ENCODE assay signal across 21 cellular contexts in genomic region chr19:623175-623916, GRCh38. TPM values are rescaled to one million over a fixed set of nuclear protein-coding genes. Genes with fewer than 3 reads are reported as not detected.
DNase-seq lines count a peak whose midpoint lies in the region; ATAC-seq, FAIRE-seq and TF ChIP-seq lines count a peak whose summit lies in the region.
"Had no signal": no experiment of that assay in that cellular context is flagged by ENCODE, and none has a peak within 500 bp of the region (broad histone marks: within the 10 kb centered on the region; RNA-seq: fewer than 3 reads in every experiment).

No MANE protein-coding gene starts in this region.

- CTCF ChIA-PET in AG04450 (lab: Charles Lee) (no interaction called here), H1 (lab: Charles Lee; ENCODE audit: partially characterized antibody) (interaction anchor here (0.9 to 2.0 kb wide), 5 partner anchors 8 to 114 kb away, joined by 4 to 6 read pairs (median 4); no protein-coding TSS in a partner anchor)

- TF ChIP-seq CTCF in AG04450 (IDR thresholded peaks at IDR 0.05; ENCODE audit: low read depth, low read length) = no peak
- TF ChIP-seq CTCF in H1 (IDR thresholded peaks at IDR 0.05; ENCODE audit: control extremely low read depth in 1 of 3, insufficient read depth in 1 of 3, low read depth in 1 of 3, low read length in 3 of 3) = no peak
- TF ChIP-seq CTCF in endodermal cell (conservative IDR thresholded peaks at IDR 0.05) = no peak
- TF ChIP-seq CTCF in GM20000 (IDR thresholded peaks at IDR 0.05; ENCODE audit: extremely low read depth, missing control alignments) = no peak
- TF ChIP-seq CTCF in foreskin keratinocyte (conservative IDR thresholded peaks at IDR 0.05) = no peak

- ATAC-seq in sciatic nerve (peak; percentile 68), GM18870 (IDR thresholded peaks at IDR 0.05; ENCODE audit: unreplicated experiment) (no peak), foreskin keratinocyte (no peak)
- ATAC-seq: CD8-positive, alpha-beta T cell had no signal

- no peaks in the 10 kb centered on the region for H3K4me1 Mint-ChIP-seq in endodermal cell

- no peaks in the 10 kb centered on the region for H3K9me3 Mint-ChIP-seq in endodermal cell
- H3K9me3 Mint-ChIP-seq: CD8-positive, alpha-beta T cell; GM23338 had no signal

- no peak overlapping the region for H3K18ac ChIP-seq in H1 (ENCODE audit: extremely low read depth, low read length)

- H3K4ac ChIP-seq in H1 (replicated peaks; ENCODE audit: insufficient read length, low read depth, low read length) = no peak overlapping the region

- H2AK5ac ChIP-seq in H1 (ENCODE audit: low read depth, low read length) = no peak overlapping the region

- H3K23me2 ChIP-seq in H1 (ENCODE audit: low read depth, low read length) = no peaks in the 10 kb centered on the region

- H3K79me2 ChIP-seq in H1 (ENCODE audit: control insufficient read depth in 1 of 2, insufficient read depth in 2 of 2, low read length in 2 of 2) = no peaks in the 10 kb centered on the region; a peak in 1 of 4 replicates

- no peak overlapping the region for H3K4me2 ChIP-seq in H1 (ENCODE audit: insufficient read depth in 1 of 2, low read depth in 2 of 2, low read length in 2 of 2)
- H3K4me2 ChIP-seq: GM23338 had no signal

- H3K56ac ChIP-seq in H1 (replicated peaks; ENCODE audit: insufficient read length, low read depth, low read length) = no peak overlapping the region

- H2BK20ac ChIP-seq in H1 (ENCODE audit: low read length) = no peak overlapping the region

- intact Hi-C loops in sciatic nerve (cut with DNase I) = no loop called here

- no peaks in the 10 kb centered on the region for H3K79me1 ChIP-seq in H1 (ENCODE audit: low read depth, low read length)

- no peak for TF ChIP-seq RAD21 in H1 (IDR thresholded peaks at IDR 0.05 in 1 of 2, conservative IDR thresholded peaks at IDR 0.05 in 1 of 2; ENCODE audit: low read depth in 2 of 2, low read length in 2 of 2)

- no peak overlapping the region for H2BK12ac ChIP-seq in H1 (ENCODE audit: low read depth, low read length)

- no peak overlapping the region for H4K91ac ChIP-seq in H1 (replicated peaks; ENCODE audit: insufficient read length, low read length)

- H3K27ac ChIP-seq in AG04450 (ENCODE audit: low read depth, low read length) (peak overlapping the region; percentile 39), angular gyrus (ENCODE audit: low read depth, low read length) (peak overlapping the region; percentile 85), H1 (ENCODE audit: low read depth, low read length) (no peak overlapping the region; the same call in 1 of the 2 replicates), endodermal cell (ENCODE audit: low read depth, low read length) (no peak overlapping the region), foreskin keratinocyte (no peak overlapping the region)

- H3K36me3 Mint-ChIP-seq in endodermal cell (ENCODE audit: low read depth) = peaks cover 43% of the 10 kb centered on the region

- FAIRE-seq in H1 (lab: Jason Lieb, UNC) = no peak
- FAIRE-seq: A204.1, D721Med had no signal

- no peak overlapping the region for H4K8ac ChIP-seq in H1 (ENCODE audit: extremely low read depth, insufficient read depth, low read length)

- H4K20me1 ChIP-seq in H1 (replicated peaks in 1 of 2; ENCODE audit: control insufficient read depth in 1 of 2, insufficient read depth in 2 of 2, low read length in 2 of 2) = peaks cover 3 to 13% of the 10 kb centered on the region in 2 experiments

- no peak overlapping the region for H2AFZ ChIP-seq in H1 (ENCODE audit: low read length)
- H2AFZ ChIP-seq: GM23338 had no signal

- no peak overlapping the region for H3K14ac ChIP-seq in H1 (ENCODE audit: insufficient read length)

- POLR2A ChIA-PET in AG04450 (lab: Yijun Ruan, JAX) (interaction anchor here (0.6 kb wide), 1 partner anchor 37 kb away, joined by 8 read pairs; no protein-coding TSS in a partner anchor), H1 (lab: Charles Lee; ENCODE audit: partially characterized antibody) (interaction anchor here (0.7 to 2.0 kb wide), 6 partner anchors 9 to 190 kb away, joined by 3 to 4 read pairs (median 3); no protein-coding TSS in a partner anchor)

- H3K4me1 ChIP-seq in H1 (replicated peaks in 1 of 4; ENCODE audit: control insufficient read depth in 3 of 4, insufficient read depth in 4 of 4, low read length in 3 of 4) (no peaks in the 10 kb centered on the region), endodermal cell (ENCODE audit: control insufficient read depth, insufficient read depth, low read length) (no peaks in the 10 kb centered on the region), foreskin keratinocyte (peaks cover 18% of the 10 kb centered on the region)

- DNase-seq in AG04450 (ENCODE audit: low read depth, low spot score) = no peak
- no peak for DNase-seq in H1 (ENCODE audit: low read depth in 1 of 2, low spot score in 2 of 2)
- DNase-seq in sciatic nerve (ENCODE audit: low spot score) = no peak
- DNase-seq in endodermal cell = no peak
- DNase-seq in GM20000 (ENCODE audit: low spot score) = no peak
- DNase-seq in foreskin keratinocyte = no peak
- DNase-seq: AML-193; CD8-positive, alpha-beta T cell; GF-D8; NCI-H1417 treated with DMSO at 0.1 percent for 48 hours; NCI-H2029; NCI-H2171 treated with DMSO at 0.1 percent for 48 hours; NCI-H774; SHP77 treated with DMSO at 0.1 percent for 48 hours had no signal

- H2BK120ac ChIP-seq in H1 (replicated peaks; ENCODE audit: low read depth, low read length) = no peak overlapping the region

- no peak overlapping the region for H2BK15ac ChIP-seq in H1 (ENCODE audit: low read length)

- no peak for TF ChIP-seq POLR2A in H1 (IDR thresholded peaks at IDR 0.05; ENCODE audit: control extremely low read depth in 1 of 2, low read depth in 2 of 2, low read length in 2 of 2)

- H3K36me3 ChIP-seq in H1 (ENCODE audit: control insufficient read depth in 2 of 4, insufficient read depth in 4 of 4, low read length in 3 of 4) = peaks cover 2 to 55% (median 31%) of the 10 kb centered on the region in 4 experiments; a peak in 7 of 8 replicates
- peaks cover 18% of the 10 kb centered on the region for H3K36me3 ChIP-seq in endodermal cell (ENCODE audit: control insufficient read depth, insufficient read depth, low read length)

- H3K4me3 Mint-ChIP-seq in endodermal cell = no peak overlapping the region
- H3K4me3 Mint-ChIP-seq: CD8-positive, alpha-beta T cell; GM23338 had no signal

- H4K5ac ChIP-seq in H1 (ENCODE audit: insufficient read length, low read depth, low read length) = no peak overlapping the region

- H3K27me3 Mint-ChIP-seq in endodermal cell (ENCODE audit: insufficient read depth) = no peaks in the 10 kb centered on the region

- H3K23ac ChIP-seq in H1 (ENCODE audit: insufficient read length) = no peak overlapping the region

- H3K4me3 ChIP-seq in AG04450 (ENCODE audit: low read depth, low read length) (no peak overlapping the region), H1 (ENCODE audit: extremely low read depth in 1 of 4, insufficient read depth in 2 of 4, low read depth in 3 of 4, low read length in 4 of 4) (no peak overlapping the region), endodermal cell (ENCODE audit: low read length) (no peak overlapping the region)
- H3K4me3 ChIP-seq: GM23338 had no signal

- no peak overlapping the region for H3K27ac Mint-ChIP-seq in endodermal cell
- H3K27ac Mint-ChIP-seq: CD8-positive, alpha-beta T cell had no signal

- no peak overlapping the region for H3K9ac ChIP-seq in H1 (replicated peaks in 1 of 4; ENCODE audit: extremely low read depth in 1 of 4, low read depth in 3 of 4, low read length in 3 of 4)
- no peak overlapping the region for H3K9ac ChIP-seq in endodermal cell (ENCODE audit: extremely low read depth, low read length, poor library complexity, severe bottlenecking)

- WGBS in H1 (ENCODE audit: extremely low coverage in 1 of 2, insufficient coverage in 1 of 2, insufficient read length in 1 of 2, insufficient replicate concordance in 2 of 2, low coverage in 1 of 2, low lambda C conversion rate in 2 of 2, missing lambda C conversion rate in 1 of 2), 2 experiments = 94% methylated on average over 41 of the region's 44 CpGs; no CpG with 5 or more reads in 1 of the 2 experiments
- 94 to 95% methylated on average over 20 to 44 of the region's 44 CpGs for WGBS in endodermal cell (ENCODE audit: insufficient coverage in 1 of 2, insufficient read length in 1 of 2), 2 experiments

- peak overlapping the region; percentile 60; the same call in 1 of the 2 replicates for H2BK5ac ChIP-seq in H1 (ENCODE audit: low read depth, low read length)

- H3K9me3 ChIP-seq in AG04450 (ENCODE audit: control insufficient read depth, insufficient read depth, low read length) (peaks cover 17% of the 10 kb centered on the region; the same call in 1 of the 2 replicates), H1 (ENCODE audit: insufficient read depth in 2 of 2, low read depth in 1 of 2, low read length in 1 of 2) (no peaks in the 10 kb centered on the region), endodermal cell (ENCODE audit: control insufficient read depth, low read length) (no peaks in the 10 kb centered on the region)

- H3K27me3 ChIP-seq in AG04450 (ENCODE audit: control insufficient read depth, insufficient read depth, low read length) = no peaks in the 10 kb centered on the region
- H3K27me3 ChIP-seq in H1 (replicated peaks in 1 of 4; ENCODE audit: control insufficient read depth in 3 of 4, extremely low read depth in 1 of 4, insufficient read depth in 3 of 4, low read length in 3 of 4) = no peaks in the 10 kb centered on the region
- H3K27me3 ChIP-seq in endodermal cell (ENCODE audit: control insufficient read depth, insufficient read depth, low read length, poor library complexity, severe bottlenecking) = no peaks in the 10 kb centered on the region
- H3K27me3 ChIP-seq in foreskin keratinocyte = no peaks in the 10 kb centered on the region

- TF ChIP-seq EP300 in H1 (IDR thresholded peaks at IDR 0.05; ENCODE audit: borderline replicate concordance in 1 of 2, low read depth in 2 of 2, low read length in 2 of 2) = no peak

RNA-seq across cellular contexts. Expression of gene POLRMT, which starts 10.0 kb away (rescaled TPM):
- polyA plus RNA-seq in AG04450 (2011; rRNA removed) (15.5 and 21.1 TPM in 2 replicates), H1 (2011; rRNA removed) (93.0 and 119 TPM in 2 replicates), foreskin keratinocyte (59.9 and 69.5 TPM in 2 replicates)
- polyA minus RNA-seq in AG04450 (2011; rRNA and poly(A)+ RNA removed) = 40.1 and 63.1 TPM in 2 replicates
- 110 and 111 TPM in 2 replicates for total RNA-seq in H1 (2021; fragmentation: NEBNext Ultra II Directional; extraction: Animal tissue kit (Norgen Biotek cat#: 25700))
- 84.7 TPM for polyA plus RNA-seq in H1 (2011; cell fraction: cytosol; rRNA removed)
- polyA plus RNA-seq in H1 (2011; cell fraction: nucleus; rRNA removed) = 444 TPM
- 84.6 to 159 TPM (median 148 TPM) in 4 replicates for polyA plus RNA-seq in H1 (2012, experiment 1 of 2)
- 84.5 TPM for polyA plus RNA-seq in H1 (2012, experiment 2 of 2)
- 105 TPM for polyA plus RNA-seq in H1 (2013, experiment 1 of 2)
- 97.6 TPM for polyA plus RNA-seq in H1 (2013, experiment 2 of 2)
- polyA minus RNA-seq in H1 (2011; rRNA and poly(A)+ RNA removed) = 132 and 217 TPM in 2 replicates
- 86.2 TPM for polyA minus RNA-seq in H1 (2011; cell fraction: cytosol; rRNA and poly(A)+ RNA removed)
- polyA minus RNA-seq in H1 (2011; cell fraction: nucleus; rRNA and poly(A)+ RNA removed) = 105 TPM
- total RNA-seq in sciatic nerve (36.1 TPM), endodermal cell (10 to 100 TPM; 76.6 to 86.4 TPM), foreskin keratinocyte (54.7 and 68.1 TPM in 2 replicates)
- polyA plus RNA-seq in endodermal cell (2013, experiment 1 of 2) = 58.5 TPM
- 53.7 TPM for polyA plus RNA-seq in endodermal cell (2013, experiment 2 of 2)

RNA-seq across cellular contexts. Expression of gene FGF22, which starts 16.3 kb away (rescaled TPM):
- polyA plus RNA-seq in AG04450 (2011; rRNA removed) (not detected in 2 replicates), H1 (2011; rRNA removed) (0.44 and 0.99 TPM in 2 replicates), foreskin keratinocyte (not detected in 2 replicates)
- not detected in 2 replicates for polyA minus RNA-seq in AG04450 (2011; rRNA and poly(A)+ RNA removed)
- 1.7 and 1.9 TPM in 2 replicates for total RNA-seq in H1 (2021; fragmentation: NEBNext Ultra II Directional; extraction: Animal tissue kit (Norgen Biotek cat#: 25700))
- 1.3 TPM for polyA plus RNA-seq in H1 (2011; cell fraction: cytosol; rRNA removed)
- 4.9 TPM for polyA plus RNA-seq in H1 (2011; cell fraction: nucleus; rRNA removed)
- polyA plus RNA-seq in H1 (2012, experiment 1 of 2) = 1.9 to 3.1 TPM (median 2.3 TPM) in 4 replicates
- 0.64 TPM for polyA plus RNA-seq in H1 (2012, experiment 2 of 2)
- polyA plus RNA-seq in H1 (2013, experiment 1 of 2) = 0.85 TPM
- polyA plus RNA-seq in H1 (2013, experiment 2 of 2) = 0.81 TPM
- polyA minus RNA-seq in H1 (2011; rRNA and poly(A)+ RNA removed) = 0.22 TPM in 1 of 2 replicates, not detected in the other
- polyA minus RNA-seq in H1 (2011; cell fraction: cytosol; rRNA and poly(A)+ RNA removed) = 0.73 TPM
- polyA minus RNA-seq in H1 (2011; cell fraction: nucleus; rRNA and poly(A)+ RNA removed) = 0.90 TPM
- total RNA-seq in sciatic nerve (3.2 TPM), endodermal cell (under 1 TPM; 0.81 to 0.82 TPM), foreskin keratinocyte (not detected in 2 replicates)
- polyA plus RNA-seq in endodermal cell (2013, experiment 1 of 2) = 0.21 TPM
- polyA plus RNA-seq in endodermal cell (2013, experiment 2 of 2) = not detected
- total RNA-seq: LHCN-M2, NCI-H460 had no signal

RNA-seq across cellular contexts. Expression of gene HCN2, which starts 33.7 kb away (rescaled TPM):
- polyA plus RNA-seq in AG04450 (2011; rRNA removed) = 0.33 and 0.58 TPM in 2 replicates
- polyA minus RNA-seq in AG04450 (2011; rRNA and poly(A)+ RNA removed) = 1.2 and 2.1 TPM in 2 replicates
- total RNA-seq in H1 (2021; fragmentation: NEBNext Ultra II Directional; extraction: Animal tissue kit (Norgen Biotek cat#: 25700)) = 3.6 and 4.0 TPM in 2 replicates
- 1.0 and 1.9 TPM in 2 replicates for polyA plus RNA-seq in H1 (2011; rRNA removed)
- polyA plus RNA-seq in H1 (2011; cell fraction: cytosol; rRNA removed) = 1.3 TPM
- 3.2 TPM for polyA plus RNA-seq in H1 (2011; cell fraction: nucleus; rRNA removed)
- 1.6 to 4.6 TPM (median 3.9 TPM) in 4 replicates for polyA plus RNA-seq in H1 (2012, experiment 1 of 2)
- polyA plus RNA-seq in H1 (2012, experiment 2 of 2) = 2.2 TPM
- polyA plus RNA-seq in H1 (2013, experiment 1 of 2) = 3.0 TPM
- 3.2 TPM for polyA plus RNA-seq in H1 (2013, experiment 2 of 2)
- 1.6 and 4.2 TPM in 2 replicates for polyA minus RNA-seq in H1 (2011; rRNA and poly(A)+ RNA removed)
- polyA minus RNA-seq in H1 (2011; cell fraction: cytosol; rRNA and poly(A)+ RNA removed) = 2.5 TPM
- 1.4 TPM for polyA minus RNA-seq in H1 (2011; cell fraction: nucleus; rRNA and poly(A)+ RNA removed)
- 0.27 TPM for total RNA-seq in sciatic nerve
- under 1 TPM; 0.15 to 0.75 TPM for total RNA-seq in endodermal cell
- polyA plus RNA-seq in endodermal cell (2013, experiment 1 of 2) = 1.2 TPM
- 0.79 TPM for polyA plus RNA-seq in endodermal cell (2013, experiment 2 of 2)
- 0.20 and 0.21 TPM in 2 replicates for total RNA-seq in foreskin keratinocyte
- polyA plus RNA-seq in foreskin keratinocyte = 0.18 and 0.19 TPM in 2 replicates

RNA-seq across cellular contexts. Expression of gene RNF126, which starts 39.7 kb away (rescaled TPM):
- polyA plus RNA-seq in AG04450 (2011; rRNA removed) (1.7 and 3.1 TPM in 2 replicates), H1 (2011; rRNA removed) (21.8 and 56.5 TPM in 2 replicates), foreskin keratinocyte (89.2 and 98.4 TPM in 2 replicates)
- polyA minus RNA-seq in AG04450 (2011; rRNA and poly(A)+ RNA removed) = 1.7 and 2.0 TPM in 2 replicates
- 64.7 and 68.0 TPM in 2 replicates for total RNA-seq in H1 (2021; fragmentation: NEBNext Ultra II Directional; extraction: Animal tissue kit (Norgen Biotek cat#: 25700))
- 41.8 TPM for polyA plus RNA-seq in H1 (2011; cell fraction: cytosol; rRNA removed)
- 90.9 TPM for polyA plus RNA-seq in H1 (2011; cell fraction: nucleus; rRNA removed)
- 43.7 to 67.7 TPM (median 63.8 TPM) in 4 replicates for polyA plus RNA-seq in H1 (2012, experiment 1 of 2)
- 52.5 TPM for polyA plus RNA-seq in H1 (2012, experiment 2 of 2)
- polyA plus RNA-seq in H1 (2013, experiment 1 of 2) = 85.5 TPM
- polyA plus RNA-seq in H1 (2013, experiment 2 of 2) = 80.6 TPM
- polyA minus RNA-seq in H1 (2011; rRNA and poly(A)+ RNA removed) = 5.7 and 7.1 TPM in 2 replicates
- 31.9 TPM for polyA minus RNA-seq in H1 (2011; cell fraction: cytosol; rRNA and poly(A)+ RNA removed)
- polyA minus RNA-seq in H1 (2011; cell fraction: nucleus; rRNA and poly(A)+ RNA removed) = 33.1 TPM
- total RNA-seq in sciatic nerve (33.1 TPM), endodermal cell (10 to 100 TPM; 49.1 to 66.4 TPM), foreskin keratinocyte (67.8 and 74.3 TPM in 2 replicates)
- 59.6 TPM for polyA plus RNA-seq in endodermal cell (2013, experiment 1 of 2)
- polyA plus RNA-seq in endodermal cell (2013, experiment 2 of 2) = 56.3 TPM

RNA-seq across cellular contexts. Expression of gene BSG, which starts 51.0 kb away (rescaled TPM):
- polyA plus RNA-seq in AG04450 (2011; rRNA removed) = 404 and 515 TPM in 2 replicates
- 165 and 222 TPM in 2 replicates for polyA minus RNA-seq in AG04450 (2011; rRNA and poly(A)+ RNA removed)
- total RNA-seq in H1 (2021; fragmentation: NEBNext Ultra II Directional; extraction: Animal tissue kit (Norgen Biotek cat#: 25700)) = 726 and 743 TPM in 2 replicates
- polyA plus RNA-seq in H1 (2011; rRNA removed) = 1,055 and 1,381 TPM in 2 replicates
- polyA plus RNA-seq in H1 (2011; cell fraction: cytosol; rRNA removed) = 777 TPM
- 835 TPM for polyA plus RNA-seq in H1 (2011; cell fraction: nucleus; rRNA removed)
- polyA plus RNA-seq in H1 (2012, experiment 1 of 2) = 563 to 829 TPM (median 731 TPM) in 4 replicates
- polyA plus RNA-seq in H1 (2012, experiment 2 of 2) = 1,009 TPM
- polyA plus RNA-seq in H1 (2013, experiment 1 of 2) = 1,327 TPM
- polyA plus RNA-seq in H1 (2013, experiment 2 of 2) = 1,362 TPM
- 300 and 353 TPM in 2 replicates for polyA minus RNA-seq in H1 (2011; rRNA and poly(A)+ RNA removed)
- 459 TPM for polyA minus RNA-seq in H1 (2011; cell fraction: cytosol; rRNA and poly(A)+ RNA removed)
- polyA minus RNA-seq in H1 (2011; cell fraction: nucleus; rRNA and poly(A)+ RNA removed) = 278 TPM
- total RNA-seq in sciatic nerve = 246 TPM
- total RNA-seq in endodermal cell = 100 to 1,000 TPM; 808 to 833 TPM
- 629 TPM for polyA plus RNA-seq in endodermal cell (2013, experiment 1 of 2)
- polyA plus RNA-seq in endodermal cell (2013, experiment 2 of 2) = 588 TPM
- total RNA-seq in foreskin keratinocyte = 526 and 567 TPM in 2 replicates
- 863 and 896 TPM in 2 replicates for polyA plus RNA-seq in foreskin keratinocyte

Comparison
In these comparisons a context has a peak if more than half of its experiments do, and no peak if none do; other contexts are left out.
1. H3K27ac ChIP-seq: peak in AG04450 (single experiment) and angular gyrus (single experiment); none in H1 (single experiment), endodermal cell (single experiment) and foreskin keratinocyte (single experiment).